Comparison of ENCODE assay signal across 11 cellular contexts in the genomic region with DNA sequence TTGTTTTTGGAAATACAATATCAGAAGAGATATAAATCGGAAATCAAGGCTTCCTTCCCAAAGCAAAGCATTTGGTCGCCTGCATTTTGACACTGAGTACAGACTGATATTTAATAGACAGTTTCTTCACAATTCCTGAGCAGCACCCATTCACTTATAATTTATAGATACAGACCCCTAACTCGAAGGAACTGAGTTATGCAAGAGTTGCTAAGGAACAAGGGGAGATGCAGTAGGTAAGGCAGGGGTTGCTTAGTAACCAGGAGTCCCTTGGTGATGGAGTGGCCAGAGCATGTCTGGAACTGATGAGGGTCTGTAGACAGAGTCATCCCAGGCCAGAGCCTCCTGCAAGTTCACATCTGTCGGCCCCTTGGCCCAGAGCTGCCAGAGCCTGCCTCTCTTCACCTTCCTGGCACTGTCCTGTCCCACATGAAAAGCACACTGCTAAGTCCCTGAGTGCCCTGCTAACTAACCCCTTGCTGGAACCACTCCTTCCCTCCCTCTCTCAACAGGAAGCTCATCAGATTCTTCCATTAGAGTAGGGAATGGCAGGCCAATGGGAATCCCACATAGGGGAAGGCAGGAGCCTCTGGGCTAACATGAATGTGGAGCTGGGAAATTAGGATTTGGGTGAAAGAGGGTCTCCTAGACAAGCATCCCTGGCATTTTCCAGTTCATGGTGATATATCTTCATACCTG. TPM values are rescaled to one million over a fixed set of nuclear protein-coding genes. Genes with fewer than 3 reads are reported as not detected.
DNase-seq lines count a peak whose midpoint lies in the region; ATAC-seq, FAIRE-seq and TF ChIP-seq lines count a peak whose summit lies in the region.
"Had no signal": no experiment of that assay in that cellular context is flagged by ENCODE, and none has a peak within 500 bp of the region (broad histone marks: within the 10 kb centered on the region; RNA-seq: fewer than 3 reads in every experiment).

No MANE protein-coding gene starts in this region.

- H3K27me3 Mint-ChIP-seq in nephron (ENCODE audit: low read depth) (no peaks in the 10 kb centered on the region), WTC11 (ENCODE audit: low read depth) (no peaks in the 10 kb centered on the region; the same call in 1 of the 2 replicates)

- H3K4me3 ChIP-seq in A549, result no peak overlapping the region
- H3K4me3 ChIP-seq in GM23248, result no peak overlapping the region
- H3K4me3 ChIP-seq in GM12878, result no peak overlapping the region

- no peaks in the 10 kb centered on the region for H3K9me2 ChIP-seq in GM23248 (ENCODE audit: insufficient read depth)

- peaks cover 46% of the 10 kb centered on the region for H3K4me1 Mint-ChIP-seq in nephron
- H3K4me1 Mint-ChIP-seq in WTC11, result peaks cover 20% of the 10 kb centered on the region

- RAD21 ChIA-PET in GM12878 (lab: Charles Lee; ENCODE audit: unreplicated experiment), result interaction anchor here (0.7 to 5.1 kb wide), 15 partner anchors 9 to 462 kb away, joined by 3 to 44 read pairs (median 5); a partner anchor contains a TSS

- no peaks in the 10 kb centered on the region; the same call in 1 of the 2 replicates for H3K27me3 ChIP-seq in GM23248 (replicated peaks; ENCODE audit: insufficient read depth)
- H3K27me3 ChIP-seq in GM12878 (replicated peaks in 1 of 2; ENCODE audit: control insufficient read depth in 2 of 2, insufficient read depth in 2 of 2, low read length in 1 of 2), result no peaks in the 10 kb centered on the region
- H3K27me3 ChIP-seq: right lobe of liver had no signal

- H4K20me1 ChIP-seq in GM23248 (ENCODE audit: insufficient read depth) (no peaks in the 10 kb centered on the region), GM12878 (ENCODE audit: control insufficient read depth, insufficient read depth) (no peaks in the 10 kb centered on the region)

- H3K4me3 Mint-ChIP-seq in nephron (peak overlapping the region; percentile 6 to 46 (median 26)), WTC11 (no peak overlapping the region)

- SMC1A ChIA-PET in GM12878 (lab: Charles Lee; ENCODE audit: uncharacterized antibody, unreplicated experiment), result interaction anchor here (0.7 to 4.1 kb wide), 27 partner anchors 9 to 476 kb away, joined by 3 to 44 read pairs (median 4); no protein-coding TSS in a partner anchor

- peak overlapping the region; percentile 83 for H2AFZ ChIP-seq in GM23248
- H2AFZ ChIP-seq in GM12878 (ENCODE audit: control insufficient read depth, low read depth, low read length), result peak overlapping the region; percentile 82

- H3K9me3 Mint-ChIP-seq in nephron (peaks cover 4% of the 10 kb centered on the region), WTC11 (peaks cover 32% of the 10 kb centered on the region)

- H3K36me3 ChIP-seq in GM23248 (ENCODE audit: low read depth), result no peaks in the 10 kb centered on the region
- H3K36me3 ChIP-seq in GM12878 (ENCODE audit: control insufficient read depth in 2 of 2, insufficient read depth in 2 of 2, low read length in 1 of 2), result no peaks in the 10 kb centered on the region
- H3K36me3 ChIP-seq: right lobe of liver had no signal

- 0 out of 3 replicates have a peak, but pooled peaks cover 2% of the 10 kb centered on the region for H3K9me3 ChIP-seq in A549
- H3K9me3 ChIP-seq in GM23248 (ENCODE audit: low read depth), result no peaks in the 10 kb centered on the region
- no peaks in the 10 kb centered on the region; the same call in 2 of the 3 replicates for H3K9me3 ChIP-seq in GM12878 (replicated peaks; ENCODE audit: control insufficient read depth, insufficient read depth, low read length)
- H3K9me3 ChIP-seq: right lobe of liver had no signal

- H3K9ac ChIP-seq in GM23248, result no peak overlapping the region
- no peak overlapping the region for H3K9ac ChIP-seq in GM12878 (ENCODE audit: control insufficient read depth, insufficient read depth, low read length)

- no peak overlapping the region for H3K27ac ChIP-seq in A549
- no peak overlapping the region for H3K27ac ChIP-seq in GM23248
- no peak overlapping the region for H3K27ac ChIP-seq in GM12878 (ENCODE audit: control insufficient read depth, insufficient read depth)
- H3K27ac ChIP-seq: HL-60, right lobe of liver had no signal

- H3K4me1 ChIP-seq in A549 (no peaks in the 10 kb centered on the region), GM23248 (ENCODE audit: insufficient read depth) (no peaks in the 10 kb centered on the region), GM12878 (ENCODE audit: control insufficient read depth, insufficient read depth, low read length) (peaks cover 5% of the 10 kb centered on the region)
- H3K4me1 ChIP-seq: right lobe of liver had no signal

- DNase-seq in A549 (ENCODE audit: low read depth in 1 of 2, low spot score in 1 of 2) (no peak), GM23248 (no peak), GM12878 (ENCODE audit: low read depth, low spot score) (no peak), NCI-H1930 (lab: John Stamatoyannopoulos, UW) (no peak), WTC11 (ENCODE audit: low spot score) (no peak)
- no peak for DNase-seq in activated CD4-positive, alpha-beta T cell treated with anti-CD3 and anti-CD28 coated beads for 4 hours
- DNase-seq: GF-D8 had no signal

- intact Hi-C loops in GM12878 (cut with micrococcal nuclease; ENCODE audit: unreplicated experiment), result loop anchor here (2.0 kb wide), 2 partner anchors 44 to 296 kb away; no protein-coding TSS in a partner anchor

- H3K36me3 Mint-ChIP-seq in nephron (ENCODE audit: low read depth) (no peaks in the 10 kb centered on the region), WTC11 (peaks cover 9% of the 10 kb centered on the region)

- FAIRE-seq in A549 (lab: Jason Lieb, UNC) (no peak), GM12878 (lab: Jason Lieb, UNC) (no peak)

- ATAC-seq in A549 (peak; percentile 41 to 49), GM12878 (peak; percentile 36), HG02970 (IDR thresholded peaks at IDR 0.05; ENCODE audit: low FRiP score, unreplicated experiment) (no peak), WTC11 (no peak)

- no peaks in the 10 kb centered on the region for H3F3A ChIP-seq in GM23248 (ENCODE audit: insufficient read depth)

- H3K4me2 ChIP-seq in A549, result no peak overlapping the region
- H3K4me2 ChIP-seq in GM23248 (ENCODE audit: unreplicated experiment), result peak overlapping the region; percentile 55
- no peak overlapping the region; the same call in 1 of the 2 replicates for H3K4me2 ChIP-seq in GM12878 (ENCODE audit: control insufficient read depth, insufficient read depth)

- TF ChIP-seq POLR2A in A549 (IDR thresholded peaks at IDR 0.05; ENCODE audit: low read length) (no peak), GM12878 (IDR thresholded peaks at IDR 0.05; ENCODE audit: low read depth, low read length) (no peak)

- WGBS in A549 (ENCODE audit: missing lambda C conversion rate), result 41% methylated on average over 4 of the region's 4 CpGs
- WGBS in GM23248 (ENCODE audit: low coverage in 1 of 2, low lambda C conversion rate in 2 of 2, missing lambda C conversion rate in 2 of 2), 2 experiments, result 24 to 26% methylated on average over 4 of the region's 4 CpGs
- 33% methylated on average over 4 of the region's 4 CpGs for WGBS in GM12878 (ENCODE audit: insufficient coverage, insufficient replicate concordance, low lambda C conversion rate, missing lambda C conversion rate)

- POLR2A ChIA-PET in A549 (lab: Yijun Ruan, JAX), result no interaction called here
- POLR2A ChIA-PET in GM12878 (lab: Charles Lee), result interaction anchor here (1.6 kb wide), 1 partner anchor 43 kb away, joined by 12 read pairs; no protein-coding TSS in a partner anchor
- POLR2A ChIA-PET in WTC11 (lab: Charles Lee), result interaction anchor here (0.6 to 1.6 kb wide), 5 partner anchors 44 to 581 kb away, joined by 3 to 5 read pairs (median 3); a partner anchor contains a TSS

- TF ChIP-seq CTCF in A549 (IDR thresholded peaks at IDR 0.05) (no peak), GM12878 (IDR thresholded peaks at IDR 0.05 in 2 of 3, conservative IDR thresholded peaks at IDR 0.05 in 1 of 3; ENCODE audit: control insufficient read depth in 2 of 3, extremely low read depth in 1 of 3, insufficient read depth in 1 of 3, low read depth in 3 of 3, low read length in 3 of 3) (no peak), nephron (IDR thresholded peaks at IDR 0.05; ENCODE audit: unreplicated experiment in 3 of 3) (no peak), WTC11 (IDR thresholded peaks at IDR 0.05) (no peak)

- no peak for TF ChIP-seq RAD21 in A549 (conservative IDR thresholded peaks at IDR 0.05 in 1 of 2, IDR thresholded peaks at IDR 0.05 in 1 of 2)
- TF ChIP-seq RAD21 in GM12878 (IDR thresholded peaks at IDR 0.05; ENCODE audit: insufficient read depth, low read depth, low read length), result no peak

- no peaks in the 10 kb centered on the region for H3K79me2 ChIP-seq in GM23248 (ENCODE audit: insufficient read depth)
- H3K79me2 ChIP-seq in GM12878 (ENCODE audit: control insufficient read depth, insufficient read depth, low read length), result no peaks in the 10 kb centered on the region

- H3K27ac Mint-ChIP-seq in nephron (peak overlapping the region; percentile 74 to 93 (median 92)), WTC11 (no peak overlapping the region)

- in situ Hi-C loops in GM23248 (cut with MboI) (no loop called here), GM12878 (cut with MboI) (no loop called here)

- CTCF ChIA-PET in A549 (lab: Yijun Ruan, JAX) (interaction anchor here (0.5 to 8.4 kb wide), 59 partner anchors 8 to 425 kb away, joined by 3 to 88 read pairs (median 5); no protein-coding TSS in a partner anchor), GM12878 (lab: Yijun Ruan, JAX) (interaction anchor here (0.6 to 7.3 kb wide), 58 partner anchors 9 to 1223 kb away, joined by 3 to 91 read pairs (median 6); a partner anchor contains a TSS), WTC11 (lab: Charles Lee) (interaction anchor here (0.6 to 5.2 kb wide), 96 partner anchors 9 to 1206 kb away, joined by 3 to 177 read pairs (median 6); a partner anchor contains a TSS)

- no peak for TF ChIP-seq EP300 in A549 (IDR thresholded peaks at IDR 0.05)
- no peak for TF ChIP-seq EP300 in GM12878 (IDR thresholded peaks at IDR 0.05; ENCODE audit: borderline replicate concordance in 1 of 2, control insufficient read depth in 1 of 2, low read depth in 2 of 2, low read length in 2 of 2)

- BruUV-seq in GM12878 (replicated peaks; lab: Mats Ljungman, UMichigan), result no TSS peak

RNA-seq across cellular contexts. Expression of a gene that starts 3.6 kb away (rescaled TPM):
- polyA plus RNA-seq in A549 (2011; rRNA removed) (8.6 and 10.7 TPM in 2 replicates), A549 (2017; fragmentation: RNase III; extraction: RNeasy Plus Mini Kit Qiagen cat#74134 plus additional on column Dnase treatment) (2.3 to 3.4 TPM (median 3.2 TPM) in 3 replicates), GM23248 (2016; fragmentation: Nextera tagmentation; extraction: Ambion mirVana) (not detected in 2 replicates), GM12878 (2011; rRNA removed) (0.71 and 1.3 TPM in 2 replicates), GM12878 (2014; fragmentation: Illumina TruSeq; extraction: Trizol) (0.32 TPM in 1 of 2 replicates, not detected in the other), GM12878 (2014; fragmentation: Nextera tagmentation; extraction: Ambion mirVana) (under 1 TPM in 1 of 2 experiments, not detected in 1; 0.09 TPM), GM12878 (2014; rRNA removed) (0.70 and 0.82 TPM in 2 replicates), GM12878 (2016; fragmentation: Nextera tagmentation; extraction: Ambion mirVana) (1 to 10 TPM; 1.8 TPM)
- 5.9 and 6.6 TPM in 2 replicates for polyA plus RNA-seq in A549 (2012; cell fraction: cytosol; rRNA removed)
- 7.7 and 10.7 TPM in 2 replicates for polyA plus RNA-seq in A549 (2012; cell fraction: nucleus; rRNA removed)
- polyA minus RNA-seq in A549 (2011; rRNA and poly(A)+ RNA removed), result 6.6 and 8.2 TPM in 2 replicates
- not detected in 2 replicates for total RNA-seq in GM23248 (2014; rRNA removed; shearing (Covaris generic))
- 0.10 TPM in 1 of 2 replicates, not detected in the other for total RNA-seq in GM12878 (2013; cell fraction: nucleolus; rRNA removed)
- total RNA-seq in GM12878 (2014; rRNA removed) (0.38 and 0.73 TPM in 2 replicates), GM12878 (2014; rRNA removed; fragmentation: Illumina TruSeq; extraction: Trizol) (0.46 and 0.58 TPM in 2 replicates), GM12878 (2021) (0.49 and 0.58 TPM in 2 replicates), WTC11 (2021) (1.8 to 4.5 TPM (median 1.8 TPM) in 3 replicates)
- polyA plus RNA-seq in GM12878 (2011; ENCODE audit: low read depth), result 0.89 TPM
- 1.3 and 1.6 TPM in 2 replicates for polyA plus RNA-seq in GM12878 (2011; cell fraction: cytosol; rRNA removed)
- 1.6 and 2.0 TPM in 2 replicates for polyA plus RNA-seq in GM12878 (2011; cell fraction: nucleus; rRNA removed)
- 0.94 and 0.96 TPM in 2 replicates for polyA plus RNA-seq in GM12878 (2012)
- 0.73 and 0.98 TPM in 2 replicates for polyA minus RNA-seq in GM12878 (2011; rRNA and poly(A)+ RNA removed)
- 0.67 TPM in 1 of 2 replicates, not detected in the other for polyA minus RNA-seq in GM12878 (2011; cell fraction: cytosol; rRNA and poly(A)+ RNA removed)
- 0.48 and 1.4 TPM in 2 replicates for polyA minus RNA-seq in GM12878 (2011; cell fraction: nucleus; rRNA and poly(A)+ RNA removed)

RNA-seq across cellular contexts. Expression of a gene that starts 54.0 kb away (rescaled TPM):
- polyA plus RNA-seq in A549 (2011; rRNA removed) (0.03 and 0.05 TPM in 2 replicates), A549 (2017; fragmentation: RNase III; extraction: RNeasy Plus Mini Kit Qiagen cat#74134 plus additional on column Dnase treatment) (0.03 TPM in 1 of 3 replicates, not detected in the others), GM23248 (2016; fragmentation: Nextera tagmentation; extraction: Ambion mirVana) (0.05 TPM in 1 of 2 replicates, not detected in the other), GM12878 (2011; rRNA removed) (6.8 and 8.4 TPM in 2 replicates), GM12878 (2014; fragmentation: Illumina TruSeq; extraction: Trizol) (4.2 and 5.5 TPM in 2 replicates), GM12878 (2014; fragmentation: Nextera tagmentation; extraction: Ambion mirVana) (under 1 TPM; 0.48 to 0.60 TPM), GM12878 (2014; rRNA removed) (6.7 and 7.1 TPM in 2 replicates), GM12878 (2016; fragmentation: Nextera tagmentation; extraction: Ambion mirVana) (1 to 10 TPM; 3.4 to 4.4 TPM)
- polyA plus RNA-seq in A549 (2012; cell fraction: cytosol; rRNA removed), result 0.01 and 0.03 TPM in 2 replicates
- polyA plus RNA-seq in A549 (2012; cell fraction: nucleus; rRNA removed), result 0.06 and 0.11 TPM in 2 replicates
- polyA minus RNA-seq in A549 (2011; rRNA and poly(A)+ RNA removed), result 0.04 and 0.10 TPM in 2 replicates
- total RNA-seq in GM23248 (2014; rRNA removed; shearing (Covaris generic)), result not detected in 2 replicates
- 18.3 and 18.9 TPM in 2 replicates for total RNA-seq in GM12878 (2013; cell fraction: nucleolus; rRNA removed)
- total RNA-seq in GM12878 (2014; rRNA removed) (2.5 and 2.6 TPM in 2 replicates), GM12878 (2014; rRNA removed; fragmentation: Illumina TruSeq; extraction: Trizol) (3.0 and 3.2 TPM in 2 replicates), GM12878 (2021) (10.3 and 10.6 TPM in 2 replicates), WTC11 (2021) (50.1 to 62.0 TPM (median 60.0 TPM) in 3 replicates)
- polyA plus RNA-seq in GM12878 (2011; ENCODE audit: low read depth), result 1.8 TPM
- polyA plus RNA-seq in GM12878 (2011; cell fraction: cytosol; rRNA removed), result 7.9 and 9.8 TPM in 2 replicates
- 14.7 and 20.5 TPM in 2 replicates for polyA plus RNA-seq in GM12878 (2011; cell fraction: nucleus; rRNA removed)
- polyA plus RNA-seq in GM12878 (2012), result 3.2 and 3.6 TPM in 2 replicates
- polyA minus RNA-seq in GM12878 (2011; rRNA and poly(A)+ RNA removed), result 5.5 and 8.0 TPM in 2 replicates
- polyA minus RNA-seq in GM12878 (2011; cell fraction: cytosol; rRNA and poly(A)+ RNA removed), result 4.4 and 5.3 TPM in 2 replicates
- polyA minus RNA-seq in GM12878 (2011; cell fraction: nucleus; rRNA and poly(A)+ RNA removed), result 4.1 and 6.8 TPM in 2 replicates

Comparison
In these comparisons a context has a peak if more than half of its experiments do, and no peak if none do; other contexts are left out.
1. ATAC-seq: peak in A549 (2 of 2) and GM12878 (single experiment); none in HG02970 (single experiment) and WTC11 (single experiment).